ENCODE assay signal across 9 cellular contexts in genomic region chr3:80190051-80190450, GRCh38.
DNase-seq lines count a peak whose midpoint lies in the region; ATAC-seq and TF ChIP-seq lines count a peak whose summit lies in the region.
"Had no signal": no experiment of that assay in that cellular context is flagged by ENCODE, and none has a peak within 500 bp of the region (broad histone marks: within the 10 kb centered on the region; RNA-seq: fewer than 3 reads in every experiment).

No MANE protein-coding gene starts in this region.

- H3K4me1 ChIP-seq in gastrocnemius medialis = no peaks in the 10 kb centered on the region

- no peak for ATAC-seq in GM21367 (IDR thresholded peaks at IDR 0.05; ENCODE audit: unreplicated experiment)
- ATAC-seq in gastrocnemius medialis = no peak
- ATAC-seq: activated CD8-positive, alpha-beta T cell treated with anti-CD3 and anti-CD28 coated beads, Interleukin-2, amount 10 ng/mL, durations not matched to agents 7 days and 5 days had no signal

- DNase-seq in HK-2 (ENCODE audit: unreplicated experiment) = peak; percentile 16
- peak; percentile 49 for DNase-seq in T1000 (lab: John Stamatoyannopoulos, UW)
- peak; percentile 32 for DNase-seq in fibroblast of the conjunctiva (ENCODE audit: low read depth)
- DNase-seq in skeletal muscle cell (ENCODE audit: low read depth) = peak; percentile 92
- DNase-seq in gastrocnemius medialis = no peak
- no peak for DNase-seq in NCI-H82 treated with DMSO at 0.1 percent for 48 hours (lab: John Stamatoyannopoulos, UW; ENCODE audit: unreplicated experiment)
- no peak for DNase-seq in NCI-H345 treated with DMSO at 0.1 percent for 48 hours (lab: John Stamatoyannopoulos, UW; ENCODE audit: unreplicated experiment)
- DNase-seq: activated CD8-positive, alpha-beta T cell treated with anti-CD3 and anti-CD28 coated beads, Interleukin-2, amount 10 ng/mL, durations not matched to agents 7 days and 5 days had no signal

- no peaks in the 10 kb centered on the region for H3K9me3 ChIP-seq in gastrocnemius medialis

- in situ Hi-C loops in gastrocnemius medialis (cut with MboI; ENCODE audit: low sequenced_read_pairs in 4 of 4) = no loop called here

- no peaks in the 10 kb centered on the region for H3K27me3 ChIP-seq in gastrocnemius medialis

- H3K27ac ChIP-seq in gastrocnemius medialis = no peak overlapping the region

- H3K36me3 ChIP-seq in gastrocnemius medialis = no peaks in the 10 kb centered on the region

- no peak for TF ChIP-seq POLR2A in gastrocnemius medialis (IDR thresholded peaks at IDR 0.05)

- H3K4me3 ChIP-seq in skeletal muscle cell (ENCODE audit: low read depth, low read length) (no peak overlapping the region), gastrocnemius medialis (no peak overlapping the region)

- TF ChIP-seq CTCF in gastrocnemius medialis (IDR thresholded peaks at IDR 0.05 in 4 of 5, conservative IDR thresholded peaks at IDR 0.05 in 1 of 5) = no peak

- intact Hi-C loops in gastrocnemius medialis (cut with DNase I; ENCODE audit: low total_unique reads) = no loop called here

Comparison
In these comparisons a context has a peak if more than half of its experiments do, and no peak if none do; other contexts are left out.
1. DNase-seq: peak in HK-2 (single experiment), T1000 (single experiment), fibroblast of the conjunctiva (single experiment) and skeletal muscle cell (single experiment); none in gastrocnemius medialis (0 of 2), NCI-H82 treated with DMSO at 0.1 percent for 48 hours (single experiment) and NCI-H345 treated with DMSO at 0.1 percent for 48 hours (single experiment).